ENCODE assay signal across 8 cellular contexts in the genomic region with DNA sequence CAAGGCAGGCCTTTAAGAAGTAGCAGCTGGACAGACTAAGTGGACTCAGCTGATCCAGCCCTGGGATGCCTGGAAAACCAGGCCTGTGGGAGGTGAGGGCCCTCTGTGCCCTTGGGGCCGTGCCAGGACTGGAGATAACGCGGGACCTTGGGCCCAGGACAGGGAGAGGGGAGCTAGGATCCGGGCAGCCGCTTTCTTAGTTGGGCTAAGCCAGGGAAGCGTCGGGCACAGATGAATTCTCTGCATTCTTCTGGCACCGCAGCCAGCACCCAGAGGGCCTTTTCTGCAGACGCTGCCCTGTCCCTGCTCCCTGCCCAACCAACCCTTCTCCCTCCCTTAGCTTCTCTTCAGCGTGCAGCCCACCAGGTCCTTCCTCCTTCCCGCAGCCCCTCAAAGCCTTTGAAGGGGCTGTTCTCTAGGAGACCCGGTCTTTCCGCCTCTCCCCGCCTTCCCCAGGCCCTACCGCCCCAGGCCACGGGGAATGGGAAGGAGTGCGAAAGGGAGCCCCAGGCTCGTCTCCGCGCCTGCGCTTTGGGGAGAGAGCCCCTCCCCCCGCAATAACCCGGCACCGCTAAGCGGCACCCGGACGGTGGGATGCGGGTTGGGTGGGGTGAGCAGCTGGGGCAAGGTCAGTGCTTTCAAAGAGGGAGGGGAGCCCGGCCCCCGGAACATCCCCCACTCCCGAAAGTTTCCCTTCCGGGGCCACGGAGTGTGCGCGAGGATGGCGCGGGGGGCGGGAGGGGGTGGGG. TPM values are rescaled to one million over a fixed set of nuclear protein-coding genes. Genes with fewer than 3 reads are reported as not detected.
A peak's percentile ranks its signal among the peaks of the same experiment; 100 is the strongest.
DNase-seq lines count a peak whose midpoint lies in the region; ATAC-seq and TF ChIP-seq lines count a peak whose summit lies in the region.

No MANE protein-coding gene starts in this region.

- no peak for TF ChIP-seq EP300 in stomach (IDR thresholded peaks at IDR 0.05)

- TF ChIP-seq CTCF in stomach (IDR thresholded peaks at IDR 0.05) = no peak

- H3K27me3 ChIP-seq in GM23248 (replicated peaks; ENCODE audit: insufficient read depth) = no peaks in the 10 kb centered on the region
- no peaks in the 10 kb centered on the region for H3K27me3 ChIP-seq in mononuclear cell (ENCODE audit: insufficient read depth, low read length)
- H3K27me3 ChIP-seq in stomach = no peaks in the 10 kb centered on the region

- H2AFZ ChIP-seq in GM23248 = peak overlapping the region; percentile 49

- H3K9me3 ChIP-seq in GM23248 (ENCODE audit: low read depth) (no peaks in the 10 kb centered on the region), mononuclear cell (ENCODE audit: low read depth, low read length) (no peaks in the 10 kb centered on the region), stomach (no peaks in the 10 kb centered on the region)

- DNase-seq in COLO829 (ENCODE audit: low spot score) (peak; percentile 41), GM23248 (peak; percentile 81), NCI-H510A treated with DMSO at 0.1 percent for 48 hours (lab: John Stamatoyannopoulos, UW) (peak; percentile 16), activated T-cell treated with anti-CD3 and anti-CD28 coated beads for 4 hours (peak; percentile 28), epithelial cell of prostate (ENCODE audit: low read depth, low spot score) (no peak), stomach (peak; percentile 66)

- H3K4me3 ChIP-seq in GM23248 (peak overlapping the region; percentile 90), mononuclear cell (ENCODE audit: low read length) (peak overlapping the region; percentile 53), stomach (peak overlapping the region; percentile 92 to 98 (median 94))

- H3K4me2 ChIP-seq in GM23248 (ENCODE audit: unreplicated experiment) = peak overlapping the region; percentile 92

- H3K4me1 ChIP-seq in GM23248 (ENCODE audit: insufficient read depth) (peaks cover 44% of the 10 kb centered on the region), mononuclear cell (ENCODE audit: insufficient read depth, low read length) (peaks cover 53% of the 10 kb centered on the region), stomach (peaks cover 34 to 58% (median 43%) of the 10 kb centered on the region in 4 donors)

- peaks cover 29% of the 10 kb centered on the region for H3F3A ChIP-seq in GM23248 (ENCODE audit: insufficient read depth)

- intact Hi-C loops in stomach (cut with DNase I; ENCODE audit: low total_unique reads) = no loop called here

- in situ Hi-C loops in GM23248 (cut with MboI) = no loop called here

- WGBS in GM23248 (ENCODE audit: low coverage in 1 of 2, low lambda C conversion rate in 2 of 2, missing lambda C conversion rate in 2 of 2), 2 experiments = 1 to 2% methylated on average over 8 to 38 of the region's 38 CpGs
- 3 to 6% (median 5%) methylated on average over 24 to 38 of the region's 38 CpGs for WGBS in stomach, 5 donors

- no peaks in the 10 kb centered on the region for H3K36me3 ChIP-seq in GM23248 (ENCODE audit: low read depth)
- peaks cover 0 to 8% (median 1%) of the 10 kb centered on the region in 4 donors for H3K36me3 ChIP-seq in stomach

- ATAC-seq in HG03521 (IDR thresholded peaks at IDR 0.05; ENCODE audit: unreplicated experiment) = no peak

- no peak for TF ChIP-seq POLR2A in stomach (IDR thresholded peaks at IDR 0.05)

- no peaks in the 10 kb centered on the region for H4K20me1 ChIP-seq in GM23248 (ENCODE audit: insufficient read depth)

- no peaks in the 10 kb centered on the region for H3K9me2 ChIP-seq in GM23248 (ENCODE audit: insufficient read depth)

- H3K9ac ChIP-seq in GM23248 = peak overlapping the region; percentile 84

- H3K79me2 ChIP-seq in GM23248 (ENCODE audit: insufficient read depth) = peaks cover 28% of the 10 kb centered on the region

- H3K27ac ChIP-seq in GM23248 (peak overlapping the region; percentile 93), epithelial cell of prostate (peak overlapping the region; percentile 79), stomach (peak overlapping the region; percentile 83 to 94 (median 93))

RNA-seq across cellular contexts. Expression of a gene that starts 0.7 kb away (rescaled TPM):
- 28.4 and 28.8 TPM in 2 replicates for total RNA-seq in GM23248 (2014; rRNA removed; shearing (Covaris generic))
- polyA plus RNA-seq in GM23248 (2016; fragmentation: Nextera tagmentation; extraction: Ambion mirVana) (13.5 and 14.1 TPM in 2 replicates), stomach (1 to 10 TPM; 3.5 to 9.7 (median 4.1) TPM)
- total RNA-seq in mononuclear cell (13.7 TPM), stomach (10 to 100 TPM in 2 of 5 donors, 1 to 10 TPM in 3; 4.9 to 16.5 (median 8.3) TPM)

RNA-seq across cellular contexts. Expression of a gene that starts 15.4 kb away (rescaled TPM):
- 3.3 and 4.2 TPM in 2 replicates for total RNA-seq in GM23248 (2014; rRNA removed; shearing (Covaris generic))
- polyA plus RNA-seq in GM23248 (2016; fragmentation: Nextera tagmentation; extraction: Ambion mirVana) (3.7 TPM in 2 replicates), stomach (1 to 10 TPM; 1.8 to 2.7 (median 2.6) TPM)
- total RNA-seq in mononuclear cell (4.7 TPM), stomach (10 to 100 TPM in 1 of 5 donors, 1 to 10 TPM in 2, under 1 TPM in 1, not detected in 1; 0.58 to 14.7 (median 3.6) TPM)
